ENCODE assay signal across 8 cellular contexts in genomic region chr5:175729829-175730277, GRCh38.
A peak's percentile ranks its signal among the peaks of the same experiment; 100 is the strongest.
DNase-seq lines count a peak whose midpoint lies in the region; ATAC-seq and TF ChIP-seq lines count a peak whose summit lies in the region.

No MANE protein-coding gene starts in this region.

- TF ChIP-seq CTCF in Caco-2 (IDR thresholded peaks at IDR 0.05; ENCODE audit: insufficient read depth in 1 of 2, low read depth in 1 of 2, low read length in 1 of 2, severe bottlenecking in 1 of 2, unreplicated experiment in 1 of 2): peak; percentile 97 to 99
- peak; percentile 97 for TF ChIP-seq CTCF in LNCaP clone FGC (IDR thresholded peaks at IDR 0.05; ENCODE audit: control insufficient read depth, extremely low read depth, insufficient read depth)
- peak; percentile 96 to 97 (median 97) for TF ChIP-seq CTCF in nephron (IDR thresholded peaks at IDR 0.05; ENCODE audit: unreplicated experiment in 3 of 3)

- H3K27me3 ChIP-seq in Caco-2 (replicated peaks; ENCODE audit: control insufficient read depth, insufficient read depth, low read length): no peaks in the 10 kb centered on the region

- no peaks in the 10 kb centered on the region for H3K4me1 ChIP-seq in Caco-2

- intact Hi-C loops in Caco-2 (cut with micrococcal nuclease; ENCODE audit: unreplicated experiment): no loop called here

- H3K27me3 Mint-ChIP-seq in Caco-2 (ENCODE audit: insufficient read depth, unreplicated experiment): peaks cover 3% of the 10 kb centered on the region
- peaks cover 23% of the 10 kb centered on the region for H3K27me3 Mint-ChIP-seq in nephron (ENCODE audit: low read depth)

- BruUV-seq in Caco-2 (replicated peaks; lab: Mats Ljungman, UMichigan): no TSS peak

- CTCF ChIA-PET in Caco-2 (lab: Charles Lee): interaction anchor here (0.5 to 2.9 kb wide), 43 partner anchors 8 to 931 kb away, joined by 3 to 49 read pairs (median 4); partner anchors contain the start of genes CLTB, CPLX2, FAF2 and HIGD2A

- no peaks in the 10 kb centered on the region for H3K36me3 ChIP-seq in Caco-2 (ENCODE audit: control insufficient read depth, insufficient read depth, low read length)

- H3K9me3 ChIP-seq in Caco-2: no peaks in the 10 kb centered on the region

- H3K9me3 Mint-ChIP-seq in Caco-2 (ENCODE audit: unreplicated experiment) (no peaks in the 10 kb centered on the region), nephron (peaks cover 4% of the 10 kb centered on the region)

- H3K4me3 ChIP-seq in Caco-2 (ENCODE audit: low read depth, low read length) (no peak overlapping the region), LNCaP clone FGC (ENCODE audit: low read depth, low read length) (no peak overlapping the region)

- peak; percentile 92 to 97 for DNase-seq in Caco-2
- peak; percentile 54 for DNase-seq in LNCaP clone FGC (ENCODE audit: low read depth)
- peak; percentile 80 for DNase-seq in RPMI7951 (ENCODE audit: low read depth)
- peak; percentile 84 for DNase-seq in activated T-helper 1 cell treated with Interleukin-2 at 50 U/mL for 16 hours (ENCODE audit: low read depth)
- peak; percentile 86 for DNase-seq in fibroblast of peridontal ligament (ENCODE audit: extremely low read depth)
- peak; percentile 94 for DNase-seq in stimulated activated naive CD8-positive, alpha-beta T cell treated with anti-CD3 and anti-CD28 coated beads, Interleukin-15, Interleukin-2, amounts not matched to agents 100 U/mL and 50 U/mL, for 24 hours

- H3K36me3 Mint-ChIP-seq in Caco-2 (ENCODE audit: insufficient read depth, unreplicated experiment) (no peaks in the 10 kb centered on the region), nephron (ENCODE audit: low read depth) (no peaks in the 10 kb centered on the region)

- no peak overlapping the region for H3K27ac Mint-ChIP-seq in Caco-2 (ENCODE audit: unreplicated experiment)
- H3K27ac Mint-ChIP-seq in nephron: no peak overlapping the region

- H3K4me1 Mint-ChIP-seq in Caco-2 (ENCODE audit: low read depth, unreplicated experiment): peaks cover 15% of the 10 kb centered on the region
- peaks cover 12% of the 10 kb centered on the region for H3K4me1 Mint-ChIP-seq in nephron

- H3K4me3 Mint-ChIP-seq in Caco-2 (ENCODE audit: unreplicated experiment): peak overlapping the region; percentile 52
- H3K4me3 Mint-ChIP-seq in nephron: peak overlapping the region; percentile 11 to 62 (median 42)

- POLR2A ChIA-PET in Caco-2 (lab: Charles Lee): interaction anchor here (0.6 to 1.0 kb wide), 2 partner anchors 196 to 624 kb away, joined by 3 read pairs; no protein-coding TSS in a partner anchor

- ATAC-seq in GM21619 (IDR thresholded peaks at IDR 0.05; ENCODE audit: unreplicated experiment): peak; percentile 80
- peak; percentile 87 for ATAC-seq in stimulated activated naive CD8-positive, alpha-beta T cell treated with anti-CD3 and anti-CD28 coated beads, Interleukin-15, Interleukin-2, amounts not matched to agents 100 U/mL and 50 U/mL, for 24 hours
